In genomic region chr18:80245781-80246655, GRCh38 we compare ENCODE assay signal across 8 cellular contexts. TPM values are rescaled to one million over a fixed set of nuclear protein-coding genes. Genes with fewer than 3 reads are reported as not detected.
A peak's percentile ranks its signal among the peaks of the same experiment; 100 is the strongest.
DNase-seq lines count a peak whose midpoint lies in the region; ATAC-seq and TF ChIP-seq lines count a peak whose summit lies in the region.

No MANE protein-coding gene starts in this region.

- CTCF ChIA-PET in HEK293T (lab: Yijun Ruan, JAX) = no interaction called here

- ATAC-seq in foreskin keratinocyte = peak; percentile 60
- ATAC-seq in sciatic nerve = peak; percentile 24
- ATAC-seq in HG03521 (IDR thresholded peaks at IDR 0.05; ENCODE audit: unreplicated experiment) = no peak
- no peak for ATAC-seq in GM18511 (IDR thresholded peaks at IDR 0.05; ENCODE audit: unreplicated experiment)
- no peak for ATAC-seq in HG03378 (IDR thresholded peaks at IDR 0.05; ENCODE audit: unreplicated experiment)

- in situ Hi-C loops in SK-MEL-5 (cut with HindIII; ENCODE audit: low pct_unique_long_range_greater_than_20kb, low sequenced_read_pairs) = no loop called here

- no peaks in the 10 kb centered on the region for H3K27me3 ChIP-seq in foreskin keratinocyte

- peaks cover 8% of the 10 kb centered on the region for H3K4me1 ChIP-seq in foreskin keratinocyte

- peak; percentile 17 for DNase-seq in HEK293T (ENCODE audit: extremely low spot score)
- peak; percentile 24 for DNase-seq in SK-MEL-5 (ENCODE audit: low read depth, low spot score)
- peak in 1 of 2 donors; percentile 59 for DNase-seq in foreskin keratinocyte
- peak; percentile 73 for DNase-seq in sciatic nerve (ENCODE audit: low spot score)
- DNase-seq in GDM1 (lab: John Stamatoyannopoulos, UW) = no peak

- POLR2A ChIA-PET in HEK293T (lab: Yijun Ruan, JAX) = no interaction called here

- H3K27ac ChIP-seq in foreskin keratinocyte = peak overlapping the region; percentile 59

- intact Hi-C loops in sciatic nerve (cut with DNase I) = no loop called here

- no peak for TF ChIP-seq CTCF in foreskin keratinocyte (conservative IDR thresholded peaks at IDR 0.05)

TF ChIP-seq in HEK293T, 16 proteins besides CTCF, POLR2A, EP300 and RAD21:
- TF ChIP-seq CTBP1 (IDR thresholded peaks at IDR 0.05; ENCODE audit: borderline replicate concordance) = no peak
- no peak for TF ChIP-seq HDGF (IDR thresholded peaks at IDR 0.05; ENCODE audit: borderline replicate concordance)
- TF ChIP-seq L3MBTL2 (conservative IDR thresholded peaks at IDR 0.05) = no peak
TF ChIP-seq in HEK293T: peak in this region for 0.

RNA-seq across cellular contexts. Expression of gene PARD6G, which starts 1.3 kb away (rescaled TPM):
- total RNA-seq in SK-MEL-5 (2014; rRNA removed; shearing (Covaris generic)) = 8.6 and 8.8 TPM in 2 replicates
- 16.4 and 20.4 TPM in 2 replicates for polyA plus RNA-seq in SK-MEL-5 (2015; cell fraction: cytosol; rRNA removed)
- polyA plus RNA-seq in SK-MEL-5 (2015; cell fraction: nucleus; rRNA removed) = 8.1 and 10.0 TPM in 2 replicates
- total RNA-seq in foreskin keratinocyte (18.0 and 19.1 TPM in 2 replicates), sciatic nerve (11.2 TPM)
- polyA plus RNA-seq in foreskin keratinocyte = 14.0 and 14.1 TPM in 2 replicates

Comparison
In these comparisons a context has a peak if more than half of its experiments do, and no peak if none do; other contexts are left out.
1. ATAC-seq: peak in foreskin keratinocyte (single experiment) and sciatic nerve (single experiment); none in HG03521 (single experiment), GM18511 (single experiment) and HG03378 (single experiment).